In genomic region chr20:35186691-35187289, GRCh38 we compare ENCODE assay signal across 9 cellular contexts. TPM values are rescaled to one million over a fixed set of nuclear protein-coding genes. Genes with fewer than 3 reads are reported as not detected.
"Had no signal": no experiment of that assay in that cellular context is flagged by ENCODE, and none has a peak within 500 bp of the region (broad histone marks: within the 10 kb centered on the region; RNA-seq: fewer than 3 reads in every experiment).

No MANE protein-coding gene starts in this region.

RNA-seq across cellular contexts. Expression of gene MMP24, which starts 39.7 kb away (rescaled TPM):
- total RNA-seq: activated CD4-positive, alpha-beta memory T cell treated with anti-CD3 and anti-CD28 coated beads, Interleukin-2, amount 10 ng/mL, durations not matched to agents 7 days and 5 days; activated CD4-positive, alpha-beta T cell treated with anti-CD3 and anti-CD28 coated beads for 36 hours; activated CD4-positive, alpha-beta T cell treated with anti-CD3 and anti-CD28 coated beads, Interleukin-2, amount 10 ng/mL, durations not matched to agents 7 days and 5 days; activated CD8-positive, alpha-beta memory T cell treated with anti-CD3 and anti-CD28 coated beads, Interleukin-2, amount 10 ng/mL, durations not matched to agents 7 days and 5 days; activated CD8-positive, alpha-beta T cell treated with anti-CD3 and anti-CD28 coated beads, Interleukin-2, amount 10 ng/mL, durations not matched to agents 7 days and 5 days; activated T-helper 2 cell treated with anti-CD3 and anti-CD28 coated beads, Interferon-gamma antibody, Interleukin-2, Interleukin-4, amounts not matched to agents 10 μg/mL and 5 μg/mL and 100 μg/mL, durations not matched to agents 14 hours and 24 hours and 36 hours; ascending aorta; bronchial epithelial cell; T-helper 2 cell treated with Interferon-gamma antibody and Interleukin-4, amounts not matched to agents 100 ng/mL and 5 ng/mL, for 36 hours had no signal
